ENCODE assay signal across 19 cellular contexts in genomic region chr19:33722456-33723239, GRCh38.
DNase-seq lines count a peak whose midpoint lies in the region; ATAC-seq and TF ChIP-seq lines count a peak whose summit lies in the region.
"Had no signal": no experiment of that assay in that cellular context is flagged by ENCODE, and none has a peak within 500 bp of the region (broad histone marks: within the 10 kb centered on the region; RNA-seq: fewer than 3 reads in every experiment).

No MANE protein-coding gene starts in this region.

- H3K27me3 Mint-ChIP-seq in activated naive CD4-positive, alpha-beta T cell treated with anti-CD3 and anti-CD28 coated beads for 36 hours (ENCODE audit: low read depth), result peaks cover 5% of the 10 kb centered on the region
- H3K27me3 Mint-ChIP-seq in CD4-positive, alpha-beta T cell, result peaks cover 35% of the 10 kb centered on the region

- peaks cover 0 to 47% (median 0%) of the 10 kb centered on the region in 7 donors for H3K27me3 ChIP-seq in spleen (replicated peaks in 1 of 7)
- no peaks in the 10 kb centered on the region for H3K27me3 ChIP-seq in CD4-positive, alpha-beta T cell (ENCODE audit: control insufficient read depth, insufficient read depth, low read length)

- 45 to 59% (median 51%) methylated on average over 11 of the region's 11 CpGs for WGBS in spleen, 5 donors

- no peaks in the 10 kb centered on the region for H3K36me3 Mint-ChIP-seq in activated naive CD4-positive, alpha-beta T cell treated with anti-CD3 and anti-CD28 coated beads for 36 hours (ENCODE audit: low read depth)
- H3K36me3 Mint-ChIP-seq in CD4-positive, alpha-beta T cell (ENCODE audit: low read depth), result no peaks in the 10 kb centered on the region

- no peaks in the 10 kb centered on the region for H3K9me3 ChIP-seq in spleen
- no peaks in the 10 kb centered on the region for H3K9me3 ChIP-seq in CD4-positive, alpha-beta T cell (ENCODE audit: control insufficient read depth, low read length)

- H3K4me1 ChIP-seq in spleen, result no peaks in the 10 kb centered on the region

- intact Hi-C loops in spleen (cut with DNase I; ENCODE audit: low total_unique reads), result no loop called here
- intact Hi-C loops in activated naive CD4-positive, alpha-beta T cell treated with anti-CD3 and anti-CD28 coated beads for 36 hours (cut with micrococcal nuclease), result no loop called here
- intact Hi-C loops in CD4-positive, alpha-beta T cell (cut with DNase I, micrococcal nuclease), result no loop called here

- H3K4me3 ChIP-seq in spleen, result no peak overlapping the region

- H3K4me1 Mint-ChIP-seq in activated naive CD4-positive, alpha-beta T cell treated with anti-CD3 and anti-CD28 coated beads for 36 hours (ENCODE audit: low read depth), result no peaks in the 10 kb centered on the region
- no peaks in the 10 kb centered on the region for H3K4me1 Mint-ChIP-seq in CD4-positive, alpha-beta T cell (ENCODE audit: low read depth)

- H3K9me3 Mint-ChIP-seq in activated naive CD4-positive, alpha-beta T cell treated with anti-CD3 and anti-CD28 coated beads for 36 hours, result no peaks in the 10 kb centered on the region
- no peaks in the 10 kb centered on the region for H3K9me3 Mint-ChIP-seq in CD4-positive, alpha-beta T cell

- no peak overlapping the region for H3K27ac ChIP-seq in spleen
- no peak overlapping the region for H3K27ac ChIP-seq in CD4-positive, alpha-beta T cell (ENCODE audit: low read depth, low read length)

- no peak for ATAC-seq in CD4-positive, alpha-beta T cell (ENCODE audit: poor library complexity)
- ATAC-seq: HepG2 had no signal

- TF ChIP-seq POLR2A in spleen (IDR thresholded peaks at IDR 0.05), result no peak

- no peaks in the 10 kb centered on the region for H3K36me3 ChIP-seq in spleen

- POLR2A ChIA-PET in CD4-positive, alpha-beta T cell (lab: Charles Lee), result interaction anchor here (0.6 kb wide), 1 partner anchor 71 kb away, joined by 3 read pairs; no protein-coding TSS in a partner anchor

- CTCF ChIA-PET in activated naive CD4-positive, alpha-beta T cell treated with anti-CD3 and anti-CD28 coated beads for 36 hours (lab: Charles Lee), result no interaction called here
- CTCF ChIA-PET in CD4-positive, alpha-beta T cell (lab: Charles Lee), result no interaction called here

- peak; percentile 17 for DNase-seq in NCI-H2171 treated with DMSO at 0.1 percent for 48 hours (lab: John Stamatoyannopoulos, UW)
- DNase-seq in NCI-H2171 (lab: John Stamatoyannopoulos, UW), result no peak
- DNase-seq in SK-N-DZ (ENCODE audit: low spot score), result peak; percentile 54
- peak; percentile 30 for DNase-seq in mucosa of gallbladder (ENCODE audit: low spot score)
- DNase-seq in spleen, result peak; percentile 58
- DNase-seq in activated naive CD4-positive, alpha-beta T cell treated with anti-CD3 and anti-CD28 coated beads for 36 hours, result no peak
- no peak for DNase-seq in NCI-H526 (lab: John Stamatoyannopoulos, UW)
- no peak for DNase-seq in CD4-positive, alpha-beta T cell
- DNase-seq: 8988T, COR-L47, DMS 273 treated with DMSO at 0.1 percent for 48 hours, DND-41, HCEC 1CT, KBM-7, NCI-H1694 treated with DMSO at 0.1 percent for 48 hours, NCI-H345, NCI-H524 treated with DMSO at 0.1 percent for 48 hours, Right ventricle myocardium superior had no signal

- no peak for TF ChIP-seq CTCF in spleen (IDR thresholded peaks at IDR 0.05 in 8 of 11, conservative IDR thresholded peaks at IDR 0.05 in 3 of 11)
- no peak for TF ChIP-seq CTCF in CD4-positive, alpha-beta T cell (IDR thresholded peaks at IDR 0.05)

- H3K27ac Mint-ChIP-seq in activated naive CD4-positive, alpha-beta T cell treated with anti-CD3 and anti-CD28 coated beads for 36 hours, result no peak overlapping the region
- H3K27ac Mint-ChIP-seq in CD4-positive, alpha-beta T cell, result no peak overlapping the region

- H3K4me3 Mint-ChIP-seq in activated naive CD4-positive, alpha-beta T cell treated with anti-CD3 and anti-CD28 coated beads for 36 hours, result no peak overlapping the region
- no peak overlapping the region for H3K4me3 Mint-ChIP-seq in CD4-positive, alpha-beta T cell

Comparison
In these comparisons a context has a peak if more than half of its experiments do, and no peak if none do; other contexts are left out.
1. DNase-seq: peak in NCI-H2171 treated with DMSO at 0.1 percent for 48 hours (single experiment), SK-N-DZ (single experiment), mucosa of gallbladder (single experiment) and spleen (single experiment); none in NCI-H2171 (single experiment), activated naive CD4-positive, alpha-beta T cell treated with anti-CD3 and anti-CD28 coated beads for 36 hours (single experiment), NCI-H526 (0 of 2) and CD4-positive, alpha-beta T cell (0 of 10).